Comparison of ENCODE assay signal across 20 cellular contexts in genomic region chr20:2754426-2754825, GRCh38.
"Had no signal": no experiment of that assay in that cellular context is flagged by ENCODE, and none has a peak within 500 bp of the region (broad histone marks: within the 10 kb centered on the region; RNA-seq: fewer than 3 reads in every experiment).

No MANE protein-coding gene starts in this region.

- H3K4me3 Mint-ChIP-seq: activated CD4-positive, alpha-beta T cell treated with anti-CD3 and anti-CD28 coated beads, Interleukin-2, amount 10 ng/mL, durations not matched to agents 24 days and 14 days; activated naive CD8-positive, alpha-beta T cell treated with anti-CD3 and anti-CD28 coated beads for 36 hours had no signal

- DNase-seq: activated CD4-positive, alpha-beta T cell treated with anti-CD3 and anti-CD28 coated beads, Interleukin-2, amount 10 ng/mL, durations not matched to agents 24 days and 14 days; activated CD4-positive, CD25-positive, alpha-beta regulatory T cell; activated naive CD8-positive, alpha-beta T cell treated with anti-CD3 and anti-CD28 coated beads for 36 hours; activated T-cell treated with anti-CD3 and anti-CD28 coated beads for 4 hours; amygdala; hypothalamus; left ventricle myocardium superior; stimulated activated CD4-positive, alpha-beta T cell treated with anti-CD3 and anti-CD28 coated beads, Interleukin-4, amount 100 ng/mL, for 24 hours; stimulated activated naive CD4-positive, alpha-beta T cell; T-helper 17 cell; trophoblast cell had no signal

- H3K9ac ChIP-seq: parathyroid adenoma had no signal

- H2AFZ ChIP-seq: parathyroid adenoma had no signal

- H3K27ac Mint-ChIP-seq: activated CD4-positive, alpha-beta T cell treated with anti-CD3 and anti-CD28 coated beads, Interleukin-2, amount 10 ng/mL, durations not matched to agents 24 days and 14 days; activated naive CD8-positive, alpha-beta T cell treated with anti-CD3 and anti-CD28 coated beads for 36 hours; activated T-helper 2 cell treated with anti-CD3 and anti-CD28 coated beads, Interferon-gamma antibody, Interleukin-2, Interleukin-4, amounts not matched to agents 10 μg/mL and 5 μg/mL and 100 μg/mL, durations not matched to agents 14 hours and 24 hours and 36 hours; brain; memory B cell had no signal

- H3K9me3 Mint-ChIP-seq: activated CD4-positive, alpha-beta T cell treated with anti-CD3 and anti-CD28 coated beads, Interleukin-2, amount 10 ng/mL, durations not matched to agents 24 days and 14 days; activated naive CD8-positive, alpha-beta T cell treated with anti-CD3 and anti-CD28 coated beads for 36 hours; activated T-helper 2 cell treated with anti-CD3 and anti-CD28 coated beads, Interferon-gamma antibody, Interleukin-2, Interleukin-4, amounts not matched to agents 10 μg/mL and 5 μg/mL and 100 μg/mL, durations not matched to agents 14 hours and 24 hours and 36 hours; brain; central memory CD8-positive, alpha-beta T cell; memory B cell had no signal

- H3K36me3 Mint-ChIP-seq: activated naive CD8-positive, alpha-beta T cell treated with anti-CD3 and anti-CD28 coated beads for 36 hours; brain; memory B cell had no signal

- H3K27ac ChIP-seq: coronary artery, esophagus muscularis mucosa, parathyroid adenoma, skin epidermis had no signal

- H3K79me2 ChIP-seq: parathyroid adenoma had no signal

- H3K4me3 ChIP-seq: coronary artery, esophagus muscularis mucosa, skin epidermis had no signal

- FAIRE-seq: TTC549 had no signal

- H3K9me3 ChIP-seq: esophagus muscularis mucosa had no signal
